In the genomic region with DNA sequence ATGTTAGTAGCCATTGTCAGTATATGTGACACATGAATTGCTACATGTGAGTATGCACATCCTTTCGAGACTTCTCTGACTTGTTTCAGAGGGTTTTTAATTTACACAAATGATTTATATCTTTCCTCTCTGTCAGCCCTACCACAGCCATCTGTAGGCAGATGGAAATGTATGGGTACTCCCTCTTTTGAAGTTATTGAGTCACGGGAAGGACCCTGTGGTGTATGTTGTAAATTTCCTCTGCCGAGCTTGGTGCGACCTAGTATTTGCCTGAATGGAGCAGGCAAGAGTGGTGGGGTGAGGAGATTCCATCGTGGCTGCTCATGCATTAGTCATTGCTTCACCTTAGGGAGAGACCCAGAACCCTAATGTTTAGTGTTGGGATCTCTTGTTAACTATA, we compare ENCODE assay signal across 13 cellular contexts.
DNase-seq lines count a peak whose midpoint lies in the region; TF ChIP-seq lines count a peak whose summit lies in the region.
"Had no signal": no experiment of that assay in that cellular context is flagged by ENCODE, and none has a peak within 500 bp of the region (broad histone marks: within the 10 kb centered on the region; RNA-seq: fewer than 3 reads in every experiment).

No MANE protein-coding gene starts in this region.

- peak; percentile 15 for DNase-seq in stimulated activated CD4-positive, alpha-beta T cell treated with anti-CD3 and anti-CD28 coated beads, Interleukin-12 subunit alpha, Interleukin-12 subunit beta, amount 100 ng/mL, for 4 hours
- DNase-seq in stimulated activated CD4-positive, alpha-beta T cell treated with anti-CD3 and anti-CD28 coated beads, Interleukin-4, amount 100 ng/mL, for 1 hour: no peak
- peak; percentile 24 to 35 for DNase-seq in activated CD4-positive, alpha-beta T cell treated with anti-CD3 and anti-CD28 coated beads, Interleukin-2, amount 50 U/mL, for 4 hours
- peak; percentile 74 for DNase-seq in fibroblast of villous mesenchyme (ENCODE audit: low read depth)
- DNase-seq in substantia nigra (lab: John Stamatoyannopoulos, UW): no peak
- DNase-seq in NCI-H187 (lab: John Stamatoyannopoulos, UW): no peak
- no peak for DNase-seq in GM19240 (ENCODE audit: insufficient read length, low spot score)
- no peak for DNase-seq in cerebellar cortex (ENCODE audit: low spot score)
- DNase-seq: cerebellar nuclear complex, NCI-H2081 treated with DMSO at 0.1 percent for 48 hours, RPMI8226 had no signal

- TF ChIP-seq CTCF in fibroblast of villous mesenchyme (IDR thresholded peaks at IDR 0.05; ENCODE audit: insufficient read depth, low read depth, low read length): no peak

- H3K4me3 ChIP-seq in fibroblast of villous mesenchyme (ENCODE audit: low read depth, low read length): no peak overlapping the region
- H3K4me3 ChIP-seq: gastroesophageal sphincter, lung had no signal

- no peak overlapping the region for H3K27ac ChIP-seq in substantia nigra (ENCODE audit: low read depth, low read length, poor library complexity, severe bottlenecking)
- H3K27ac ChIP-seq: gastroesophageal sphincter had no signal

Comparison
In these comparisons a context has a peak if more than half of its experiments do, and no peak if none do; other contexts are left out.
1. DNase-seq: peak in stimulated activated CD4-positive, alpha-beta T cell treated with anti-CD3 and anti-CD28 coated beads, Interleukin-12 subunit alpha, Interleukin-12 subunit beta, amount 100 ng/mL, for 4 hours (single experiment), activated CD4-positive, alpha-beta T cell treated with anti-CD3 and anti-CD28 coated beads, Interleukin-2, amount 50 U/mL, for 4 hours (2 of 2) and fibroblast of villous mesenchyme (single experiment); none in stimulated activated CD4-positive, alpha-beta T cell treated with anti-CD3 and anti-CD28 coated beads, Interleukin-4, amount 100 ng/mL, for 1 hour (single experiment), substantia nigra (0 of 49), NCI-H187 (0 of 2), GM19240 (single experiment) and cerebellar cortex (single experiment).